In the genomic region with DNA sequence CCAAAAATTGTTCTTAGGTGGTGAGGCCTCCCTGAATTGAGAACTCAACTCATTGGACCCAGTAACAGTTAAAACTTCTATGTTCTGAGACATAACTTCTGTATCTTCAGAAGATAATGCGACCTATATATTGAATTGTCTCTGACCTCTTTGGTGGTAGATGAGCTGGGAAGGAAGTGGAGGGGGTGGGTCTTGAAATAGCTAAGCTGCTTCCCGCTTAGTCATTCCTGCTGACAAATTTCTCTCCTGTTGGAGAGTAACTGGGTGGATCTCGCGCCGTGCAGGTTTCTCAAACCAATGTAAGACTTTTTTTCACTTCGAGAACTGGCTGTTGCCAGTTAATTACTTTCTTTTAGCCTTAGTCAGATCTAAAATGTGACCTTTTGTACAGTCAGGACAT, we compare ENCODE assay signal across 10 cellular contexts.
DNase-seq lines count a peak whose midpoint lies in the region; ATAC-seq, FAIRE-seq and TF ChIP-seq lines count a peak whose summit lies in the region.
"Had no signal": no experiment of that assay in that cellular context is flagged by ENCODE, and none has a peak within 500 bp of the region (broad histone marks: within the 10 kb centered on the region; RNA-seq: fewer than 3 reads in every experiment).

No MANE protein-coding gene starts in this region.

- H3K36me3 Mint-ChIP-seq in Calu3 (ENCODE audit: insufficient read depth, unreplicated experiment) = no peaks in the 10 kb centered on the region

- H3K4me1 Mint-ChIP-seq in Calu3 (ENCODE audit: low read depth, unreplicated experiment) = no peaks in the 10 kb centered on the region

- no peak overlapping the region for H3K4me3 Mint-ChIP-seq in Calu3 (ENCODE audit: low read depth, unreplicated experiment)
- H3K4me3 Mint-ChIP-seq: activated naive CD8-positive, alpha-beta T cell treated with anti-CD3 and anti-CD28 coated beads, Interleukin-2, amount 10 ng/mL, durations not matched to agents 7 days and 5 days had no signal

- H3K27ac ChIP-seq in HL-60 (replicated peaks) (peak overlapping the region; percentile 12; the same call in 1 of the 2 replicates), keratinocyte (ENCODE audit: control insufficient read depth, insufficient read depth, low read length) (peak overlapping the region; percentile 14)

- H3K9me1 ChIP-seq in keratinocyte (ENCODE audit: control insufficient read depth, extremely low read depth, insufficient read depth, low read length) = no peaks in the 10 kb centered on the region

- dilution Hi-C loops in keratinocyte (cut with MboI; ENCODE audit: extremely low pct_ligation_motif_present, low sequenced_read_pairs) = no loop called here

- peak overlapping the region; percentile 17 for H3K4me2 ChIP-seq in keratinocyte (ENCODE audit: control insufficient read depth, extremely low read depth, insufficient read depth, low read depth, low read length)

- H3K9me3 ChIP-seq in keratinocyte (ENCODE audit: control insufficient read depth, low read depth, low read length) = no peaks in the 10 kb centered on the region

- BruUV-seq in Calu3 (replicated peaks; lab: Mats Ljungman, UMichigan) = no TSS peak

- ATAC-seq in GM18868 (IDR thresholded peaks at IDR 0.05; ENCODE audit: unreplicated experiment) (no peak), HG03442 (IDR thresholded peaks at IDR 0.05; ENCODE audit: unreplicated experiment) (no peak)

- peak; percentile 69 for FAIRE-seq in keratinocyte (lab: Jason Lieb, UNC)

- no peaks in the 10 kb centered on the region for H4K20me1 ChIP-seq in keratinocyte (ENCODE audit: control insufficient read depth, extremely low read depth, insufficient read depth, low read length)

- H3K27me3 ChIP-seq in HL-60 (ENCODE audit: insufficient read depth, poor library complexity, severe bottlenecking) (no peaks in the 10 kb centered on the region), keratinocyte (ENCODE audit: control insufficient read depth, extremely low read depth, insufficient read depth, low read length) (no peaks in the 10 kb centered on the region)

- intact Hi-C loops in Calu3 (cut with micrococcal nuclease; ENCODE audit: unreplicated experiment) = no loop called here

- H3K36me3 ChIP-seq in keratinocyte (ENCODE audit: control insufficient read depth in 2 of 2, extremely low read depth in 1 of 2, insufficient read depth in 2 of 2, low read length in 2 of 2) = peaks cover 0 to under 1% of the 10 kb centered on the region in 2 experiments

- H3K79me2 ChIP-seq in keratinocyte (ENCODE audit: control insufficient read depth, insufficient read depth, low read length) = no peaks in the 10 kb centered on the region

- CTCF ChIA-PET in Calu3 (lab: Charles Lee) = no interaction called here

- H3K9me3 Mint-ChIP-seq in Calu3 (ENCODE audit: low read depth, unreplicated experiment) = no peaks in the 10 kb centered on the region
- H3K9me3 Mint-ChIP-seq: activated naive CD8-positive, alpha-beta T cell treated with anti-CD3 and anti-CD28 coated beads, Interleukin-2, amount 10 ng/mL, durations not matched to agents 7 days and 5 days had no signal

- peak; percentile 63 for DNase-seq in ELF-1 (ENCODE audit: low read depth, low spot score)
- DNase-seq in HL-60 (ENCODE audit: low read depth in 1 of 2, low spot score in 1 of 2) = peak; percentile 25 to 61
- DNase-seq in amniotic epithelial cell (ENCODE audit: low read depth) = peak; percentile 76
- DNase-seq in keratinocyte (ENCODE audit: low read depth, low spot score) = peak; percentile 17
- no peak for DNase-seq in NCI-H2107 treated with DMSO at 0.1 percent for 48 hours (lab: John Stamatoyannopoulos, UW; ENCODE audit: unreplicated experiment)
- no peak for DNase-seq in Calu3
- DNase-seq: activated naive CD8-positive, alpha-beta T cell treated with anti-CD3 and anti-CD28 coated beads, Interleukin-2, amount 10 ng/mL, durations not matched to agents 7 days and 5 days; MM.1S had no signal

- H2AFZ ChIP-seq in keratinocyte (ENCODE audit: control insufficient read depth, low read length) = no peak overlapping the region

- peaks cover 6% of the 10 kb centered on the region for H3K4me1 ChIP-seq in keratinocyte (ENCODE audit: control insufficient read depth, extremely low read depth, insufficient read depth, low read length)

- H3K27me3 Mint-ChIP-seq in Calu3 (ENCODE audit: unreplicated experiment) = no peaks in the 10 kb centered on the region
- H3K27me3 Mint-ChIP-seq: activated naive CD8-positive, alpha-beta T cell treated with anti-CD3 and anti-CD28 coated beads, Interleukin-2, amount 10 ng/mL, durations not matched to agents 7 days and 5 days had no signal

- no peak for TF ChIP-seq CTCF in HL-60 (IDR thresholded peaks at IDR 0.05; ENCODE audit: insufficient read depth, low read length)
- no peak for TF ChIP-seq CTCF in keratinocyte (optimal IDR thresholded peaks at IDR 0.05 in 1 of 3, IDR thresholded peaks at IDR 0.05 in 1 of 3, conservative IDR thresholded peaks at IDR 0.05 in 1 of 3; ENCODE audit: extremely low read depth in 1 of 3, insufficient read depth in 2 of 3, low read length in 3 of 3)
- no peak for TF ChIP-seq CTCF in Calu3 (IDR thresholded peaks at IDR 0.05; ENCODE audit: unreplicated experiment)

- H3K9ac ChIP-seq in keratinocyte (ENCODE audit: control insufficient read depth, extremely low read depth, insufficient read depth, low read length) = no peak overlapping the region

- no peak overlapping the region for H3K27ac Mint-ChIP-seq in Calu3 (ENCODE audit: unreplicated experiment)
- H3K27ac Mint-ChIP-seq: activated naive CD8-positive, alpha-beta T cell treated with anti-CD3 and anti-CD28 coated beads, Interleukin-2, amount 10 ng/mL, durations not matched to agents 7 days and 5 days had no signal

- H3K4me3 ChIP-seq in HL-60 (replicated peaks; ENCODE audit: insufficient read depth, low read length) (no peak overlapping the region), keratinocyte (ENCODE audit: control insufficient read depth in 2 of 3, extremely low read depth in 1 of 3, insufficient read depth in 2 of 3, low read depth in 1 of 3, low read length in 3 of 3) (no peak overlapping the region)

Comparison
In these comparisons a context has a peak if more than half of its experiments do, and no peak if none do; other contexts are left out.
1. DNase-seq: peak in ELF-1 (single experiment), HL-60 (2 of 2), amniotic epithelial cell (single experiment) and keratinocyte (single experiment); none in NCI-H2107 treated with DMSO at 0.1 percent for 48 hours (single experiment) and Calu3 (single experiment).